In genomic region chr6:18845891-18846290, GRCh38 we compare ENCODE assay signal across 21 cellular contexts.
"Had no signal": no experiment of that assay in that cellular context is flagged by ENCODE, and none has a peak within 500 bp of the region (broad histone marks: within the 10 kb centered on the region; RNA-seq: fewer than 3 reads in every experiment).

No MANE protein-coding gene starts in this region.

- H3K36me3 ChIP-seq: tibial nerve, vagina had no signal

- H3K27me3 ChIP-seq: tibial nerve, vagina had no signal

- ATAC-seq: activated CD8-positive, alpha-beta T cell treated with anti-CD3 and anti-CD28 coated beads, Interleukin-2, amount 10 ng/mL, durations not matched to agents 7 days and 5 days; activated T-cell treated with anti-CD3 and anti-CD28 coated beads, Interleukin-2, amount 50 U/mL, for 72 hours; left ventricle myocardium superior; natural killer cell treated with Interleukin-12 subunit alpha and Interleukin-12 subunit beta and Interleukin-15 and Interleukin-18, amount 100 ng/mL, for 72 hours; right cardiac atrium had no signal

- FAIRE-seq: small intestine, TTC549 had no signal

- DNase-seq: activated B cell treated with CpG ODN at 0.5 μM for 24 hours; activated CD4-positive, alpha-beta T cell treated with anti-CD3 and anti-CD28 coated beads for 48 hours; activated CD8-positive, alpha-beta memory T cell treated with anti-CD3 and anti-CD28 coated beads, Interleukin-2, amount 50 U/mL, for 48 hours; activated CD8-positive, alpha-beta T cell treated with anti-CD3 and anti-CD28 coated beads, Interleukin-2, amount 10 ng/mL, durations not matched to agents 7 days and 5 days; activated gamma-delta T cell treated with Interleukin-2 at 50 U/mL for 16 hours; activated T-cell treated with anti-CD3 and anti-CD28 coated beads, Interleukin-2, amount 50 U/mL, for 72 hours; amniotic stem cell; foreskin fibroblast; glutamatergic neuron; left ventricle myocardium superior; mesenchymal stem cell; nucleus accumbens; right cardiac atrium; small intestine; stimulated activated CD4-positive, alpha-beta T cell treated with anti-CD3 and anti-CD28 coated beads, Interleukin-4, amount 100 ng/mL, for 24 hours; stimulated activated naive CD4-positive, alpha-beta T cell had no signal

- H3K4me3 ChIP-seq: coronary artery, tibial nerve, vagina had no signal
